18 cellular contexts compared by ENCODE assay signal in genomic region chr6:83872386-83873118, GRCh38. TPM values are rescaled to one million over a fixed set of nuclear protein-coding genes. Genes with fewer than 3 reads are reported as not detected.
DNase-seq lines count a peak whose midpoint lies in the region; ATAC-seq and TF ChIP-seq lines count a peak whose summit lies in the region.
"Had no signal": no experiment of that assay in that cellular context is flagged by ENCODE, and none has a peak within 500 bp of the region (broad histone marks: within the 10 kb centered on the region; RNA-seq: fewer than 3 reads in every experiment).

No MANE protein-coding gene starts in this region.

- POLR2A ChIA-PET in WTC11 (lab: Charles Lee), result no interaction called here

- ATAC-seq in HG02981 (IDR thresholded peaks at IDR 0.05; ENCODE audit: unreplicated experiment), result peak; percentile 45
- no peak for ATAC-seq in WTC11
- no peak for ATAC-seq in GM19463 (IDR thresholded peaks at IDR 0.05; ENCODE audit: unreplicated experiment)
- ATAC-seq: CD8-positive, alpha-beta T cell; effector memory CD8-positive, alpha-beta T cell had no signal

- H3K4me1 Mint-ChIP-seq in WTC11, result peaks cover 10% of the 10 kb centered on the region

- DNase-seq in COLO829 (ENCODE audit: low spot score) (peak; percentile 58), astrocyte of the spinal cord (ENCODE audit: low read depth, low spot score) (peak; percentile 55), iris pigment epithelial cell (ENCODE audit: low read depth) (peak; percentile 37), WTC11 (ENCODE audit: low spot score) (no peak), NCI-H1436 (lab: John Stamatoyannopoulos, UW) (no peak), NCI-H510A (lab: John Stamatoyannopoulos, UW) (no peak)
- DNase-seq: activated CD4-positive, alpha-beta T cell treated with anti-CD3 and anti-CD28 coated beads for 48 hours; CD8-positive, alpha-beta T cell; central memory CD4-positive, alpha-beta T cell; effector memory CD8-positive, alpha-beta T cell; NCI-H146; stimulated activated CD4-positive, alpha-beta T cell treated with anti-CD3 and anti-CD28 coated beads, Interleukin-12 subunit alpha, Interleukin-12 subunit beta, amount 100 ng/mL, for 4 hours; SW 1271 had no signal

- H3K4me3 Mint-ChIP-seq in WTC11, result no peak overlapping the region
- H3K4me3 Mint-ChIP-seq: CD8-positive, alpha-beta T cell; effector memory CD8-positive, alpha-beta T cell had no signal

- CTCF ChIA-PET in WTC11 (lab: Charles Lee), result no interaction called here

- no peak overlapping the region for H3K4me3 ChIP-seq in astrocyte of the spinal cord (ENCODE audit: low read depth, low read length)
- H3K4me3 ChIP-seq: suprapubic skin, vagina had no signal

- H3K27ac Mint-ChIP-seq in WTC11, result no peak overlapping the region
- H3K27ac Mint-ChIP-seq: CD8-positive, alpha-beta T cell had no signal

- TF ChIP-seq CTCF in astrocyte of the spinal cord (IDR thresholded peaks at IDR 0.05; ENCODE audit: low read depth, low read length) (no peak), WTC11 (IDR thresholded peaks at IDR 0.05) (no peak)

- peaks cover 13% of the 10 kb centered on the region for H3K9me3 Mint-ChIP-seq in WTC11
- H3K9me3 Mint-ChIP-seq: CD8-positive, alpha-beta T cell; effector memory CD8-positive, alpha-beta T cell had no signal

- in situ Hi-C loops in astrocyte of the spinal cord (cut with HindIII; ENCODE audit: low sequenced_read_pairs), result no loop called here

- no peaks in the 10 kb centered on the region; the same call in 1 of the 2 replicates for H3K27me3 Mint-ChIP-seq in WTC11 (ENCODE audit: low read depth)
- H3K27me3 Mint-ChIP-seq: effector memory CD8-positive, alpha-beta T cell had no signal

- peaks cover 19% of the 10 kb centered on the region for H3K36me3 Mint-ChIP-seq in WTC11

TF ChIP-seq in WTC11, 78 proteins besides CTCF, POLR2A, EP300 and RAD21:
- TF ChIP-seq FOXJ3 (CRISPR knock-in tag; IDR thresholded peaks at IDR 0.05; ENCODE audit: borderline replicate concordance), result no peak

RNA-seq across cellular contexts. Expression of gene CYB5R4, which starts 13.1 kb away (rescaled TPM):
- 12.4 to 16.2 TPM (median 12.5 TPM) in 3 replicates for total RNA-seq in WTC11 (2021)

RNA-seq across cellular contexts. Expression of gene RIPPLY2, which starts 19.4 kb away (rescaled TPM):
- total RNA-seq in WTC11 (2021), result 0.66 to 2.2 TPM (median 2.1 TPM) in 3 replicates
- total RNA-seq: CD8-positive, alpha-beta T cell; lower leg skin; suprapubic skin; vagina had no signal

Comparison
In these comparisons a context has a peak if more than half of its experiments do, and no peak if none do; other contexts are left out.
1. DNase-seq: peak in COLO829 (single experiment), astrocyte of the spinal cord (single experiment) and iris pigment epithelial cell (single experiment); none in WTC11 (single experiment), NCI-H1436 (single experiment) and NCI-H510A (single experiment).